In the genomic region with DNA sequence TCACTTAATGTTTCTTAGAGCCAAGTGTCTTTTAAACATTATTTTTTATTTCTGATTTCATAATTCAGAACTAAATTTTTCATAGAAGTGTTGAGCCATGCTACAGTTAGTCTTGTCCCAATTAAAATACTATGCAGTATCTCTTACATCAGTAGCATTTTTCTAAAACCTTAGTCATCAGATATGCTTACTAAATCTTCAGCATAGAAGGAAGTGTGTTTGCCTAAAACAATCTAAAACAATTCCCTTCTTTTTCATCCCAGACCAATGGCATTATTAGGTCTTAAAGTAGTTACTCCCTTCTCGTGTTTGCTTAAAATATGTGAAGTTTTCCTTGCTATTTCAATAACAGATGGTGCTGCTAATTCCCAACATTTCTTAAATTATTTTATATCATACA, we compare ENCODE assay signal across 22 cellular contexts.
"Had no signal": no experiment of that assay in that cellular context is flagged by ENCODE, and none has a peak within 500 bp of the region (broad histone marks: within the 10 kb centered on the region; RNA-seq: fewer than 3 reads in every experiment).

No MANE protein-coding gene starts in this region.

- H3K4me1 Mint-ChIP-seq: activated B cell treated with CpG ODN at 0.5 μM for 24 hours; activated naive CD4-positive, alpha-beta T cell treated with anti-CD3 and anti-CD28 coated beads, Interleukin-2, amount 50 U/mL, for 24 hours; mesothelial cell of epicardium; nephron progenitor cell had no signal

- H3K4me3 ChIP-seq: colonic mucosa, lung, right atrium auricular region, smooth muscle cell, stomach, thoracic aorta had no signal

- H3K4me3 Mint-ChIP-seq: activated B cell treated with CpG ODN at 0.5 μM for 24 hours; activated CD8-positive, alpha-beta T cell treated with anti-CD3 and anti-CD28 coated beads for 36 hours; activated naive CD4-positive, alpha-beta T cell treated with anti-CD3 and anti-CD28 coated beads, Interleukin-2, amount 50 U/mL, for 24 hours; mesothelial cell of epicardium; nephron progenitor cell; T-helper 2 cell treated with Interferon-gamma antibody and Interleukin-4, amounts not matched to agents 5 μg/mL and 100 μg/mL, for 36 hours had no signal

- H3K9me3 ChIP-seq: colonic mucosa, right atrium auricular region, stomach, thoracic aorta had no signal

- H3K4me1 ChIP-seq: colonic mucosa, right atrium auricular region, stomach had no signal

- DNase-seq: activated B cell treated with CpG ODN at 0.5 μM for 24 hours; activated CD4-positive, alpha-beta T cell treated with anti-CD3 and anti-CD28 coated beads for 48 hours; activated CD8-positive, alpha-beta memory T cell treated with anti-CD3 and anti-CD28 coated beads, Interleukin-2, amount 50 U/mL, for 4 hours; activated CD8-positive, alpha-beta T cell treated with anti-CD3 and anti-CD28 coated beads for 36 hours; activated effector memory CD4-positive, alpha-beta T cell treated with anti-CD3 and anti-CD28 coated beads, Interleukin-2, amount 50 U/mL, for 16 hours; activated T-cell treated with anti-CD3 and anti-CD28 coated beads, Interleukin-2, amount 50 U/mL, for 48 hours; amniotic stem cell; central memory CD4-positive, alpha-beta T cell; colonic mucosa; nephron progenitor cell; occipital lobe; stomach had no signal

- H3K27ac ChIP-seq: colonic mucosa, right atrium auricular region, stomach, thoracic aorta had no signal

- ATAC-seq: activated CD8-positive, alpha-beta T cell treated with anti-CD3 and anti-CD28 coated beads for 36 hours had no signal

- H3K9me3 Mint-ChIP-seq: activated B cell treated with CpG ODN at 0.5 μM for 24 hours; activated CD8-positive, alpha-beta T cell treated with anti-CD3 and anti-CD28 coated beads for 36 hours; activated naive CD4-positive, alpha-beta T cell treated with anti-CD3 and anti-CD28 coated beads, Interleukin-2, amount 50 U/mL, for 24 hours; mesothelial cell of epicardium; nephron progenitor cell; T-helper 2 cell treated with Interferon-gamma antibody and Interleukin-4, amounts not matched to agents 5 μg/mL and 100 μg/mL, for 36 hours had no signal

- FAIRE-seq: endothelial cell of umbilical vein, islet of Langerhans had no signal

- H3K27me3 ChIP-seq: colonic mucosa, right atrium auricular region, stomach had no signal

- H3K36me3 ChIP-seq: right atrium auricular region had no signal

- H3K27me3 Mint-ChIP-seq: activated B cell treated with CpG ODN at 0.5 μM for 24 hours; activated CD8-positive, alpha-beta T cell treated with anti-CD3 and anti-CD28 coated beads for 36 hours; activated naive CD4-positive, alpha-beta T cell treated with anti-CD3 and anti-CD28 coated beads, Interleukin-2, amount 50 U/mL, for 24 hours; progenitor cell of endocrine pancreas had no signal

- H3K27ac Mint-ChIP-seq: activated B cell treated with CpG ODN at 0.5 μM for 24 hours; activated CD8-positive, alpha-beta T cell treated with anti-CD3 and anti-CD28 coated beads for 36 hours; activated naive CD4-positive, alpha-beta T cell treated with anti-CD3 and anti-CD28 coated beads, Interleukin-2, amount 50 U/mL, for 24 hours; mesothelial cell of epicardium; nephron progenitor cell; progenitor cell of endocrine pancreas; T-helper 2 cell treated with Interferon-gamma antibody and Interleukin-4, amounts not matched to agents 5 μg/mL and 100 μg/mL, for 36 hours had no signal
